In genomic region chr13:100382787-100383186, GRCh38 we compare ENCODE assay signal across 20 cellular contexts.
DNase-seq lines count a peak whose midpoint lies in the region; ATAC-seq and TF ChIP-seq lines count a peak whose summit lies in the region.
"Had no signal": no experiment of that assay in that cellular context is flagged by ENCODE, and none has a peak within 500 bp of the region (broad histone marks: within the 10 kb centered on the region; RNA-seq: fewer than 3 reads in every experiment).

No MANE protein-coding gene starts in this region.

- no peak for DNase-seq in SK-N-SH
- peak; percentile 49 for DNase-seq in NOMO-1 treated with DMSO at 0.1 percent for 48 hours (lab: John Stamatoyannopoulos, UW; ENCODE audit: unreplicated experiment)
- peak; percentile 72 for DNase-seq in fibroblast of mammary gland (ENCODE audit: low read depth)
- DNase-seq in upper lobe of right lung, result no peak
- no peak for DNase-seq in NCI-H2107 (lab: John Stamatoyannopoulos, UW)
- DNase-seq in DMS114 treated with DMSO at 0.1 percent for 48 hours (lab: John Stamatoyannopoulos, UW; ENCODE audit: unreplicated experiment), result no peak
- DNase-seq in H7, result no peak
- DNase-seq: activated CD4-positive, alpha-beta T cell treated with anti-CD3 and anti-CD28 coated beads for 1 hour; activated CD8-positive, alpha-beta memory T cell treated with anti-CD3 and anti-CD28 coated beads, Interleukin-2, amount 10 ng/mL, durations not matched to agents 7 days and 5 days; activated gamma-delta T cell treated with Interleukin-2 at 50 U/mL for 16 hours; anterior cingulate cortex; effector memory CD8-positive, alpha-beta T cell; left colon; MM.1S; NCI-H2029; NCI-H510A treated with DMSO at 0.1 percent for 48 hours; SHP77 treated with DMSO at 0.1 percent for 48 hours; testis had no signal

- H3K27me3 ChIP-seq in SK-N-SH (ENCODE audit: insufficient read depth) (no peaks in the 10 kb centered on the region), upper lobe of right lung (no peaks in the 10 kb centered on the region), H7 (ENCODE audit: control insufficient read depth, insufficient read depth, low read length) (no peaks in the 10 kb centered on the region)
- H3K27me3 ChIP-seq: BLaER1, testis had no signal

- intact Hi-C loops in upper lobe of right lung (cut with DNase I), result no loop called here

- TF ChIP-seq RAD21 in SK-N-SH (IDR thresholded peaks at IDR 0.05; ENCODE audit: low read length), result no peak

- no peak for TF ChIP-seq CTCF in SK-N-SH (IDR thresholded peaks at IDR 0.05)
- no peak for TF ChIP-seq CTCF in fibroblast of mammary gland (conservative IDR thresholded peaks at IDR 0.05; ENCODE audit: control insufficient read depth, insufficient read depth, low read depth, low read length)
- no peak for TF ChIP-seq CTCF in upper lobe of right lung (IDR thresholded peaks at IDR 0.05)

- no peaks in the 10 kb centered on the region for H3K9me2 ChIP-seq in SK-N-SH

- H3K36me3 ChIP-seq in SK-N-SH (replicated peaks in 1 of 2; ENCODE audit: control insufficient read depth in 1 of 2, insufficient read depth in 2 of 2, low read length in 1 of 2) (no peaks in the 10 kb centered on the region), upper lobe of right lung (no peaks in the 10 kb centered on the region), H7 (replicated peaks; ENCODE audit: control insufficient read depth, insufficient read depth, low read length) (no peaks in the 10 kb centered on the region)
- H3K36me3 ChIP-seq: BLaER1 had no signal

- H3K79me2 ChIP-seq in SK-N-SH (ENCODE audit: insufficient read depth), result no peaks in the 10 kb centered on the region

- POLR2A ChIA-PET in SK-N-SH (lab: Yijun Ruan, JAX), result no interaction called here

- H2AFZ ChIP-seq in SK-N-SH (ENCODE audit: low read depth), result no peak overlapping the region

- no peaks in the 10 kb centered on the region for H4K20me1 ChIP-seq in SK-N-SH (ENCODE audit: insufficient read depth)
- H4K20me1 ChIP-seq: BLaER1 had no signal

- H3K4me3 ChIP-seq in SK-N-SH (ENCODE audit: low read depth in 2 of 2, low read length in 1 of 2), result no peak overlapping the region
- no peak overlapping the region for H3K4me3 ChIP-seq in fibroblast of mammary gland (ENCODE audit: control insufficient read depth, low read depth, low read length)
- H3K4me3 ChIP-seq in upper lobe of right lung, result no peak overlapping the region
- no peak overlapping the region for H3K4me3 ChIP-seq in H7 (ENCODE audit: insufficient read depth, low read depth, low read length)
- H3K4me3 ChIP-seq: BLaER1, testis had no signal

- ATAC-seq in SK-N-SH treated with all-trans-retinoic acid at 6 μM for 48 hours (no peak), upper lobe of right lung (peak; percentile 33)
- ATAC-seq: activated CD8-positive, alpha-beta memory T cell treated with anti-CD3 and anti-CD28 coated beads, Interleukin-2, amount 10 ng/mL, durations not matched to agents 7 days and 5 days; effector memory CD8-positive, alpha-beta T cell; left colon had no signal

- H3K4me1 ChIP-seq in SK-N-SH (ENCODE audit: control insufficient read depth in 1 of 2, insufficient read depth in 2 of 2, low read depth in 1 of 2, low read length in 1 of 2) (peaks cover 0 to 3% of the 10 kb centered on the region in 2 experiments; a peak in 1 of 4 replicates), upper lobe of right lung (no peaks in the 10 kb centered on the region)
- H3K4me1 ChIP-seq: BLaER1, testis had no signal

- H3K27ac ChIP-seq in SK-N-SH (ENCODE audit: low read depth in 2 of 2, low read length in 1 of 2) (no peak overlapping the region), upper lobe of right lung (no peak overlapping the region)
- H3K27ac ChIP-seq: BLaER1, testis had no signal

- no peak for TF ChIP-seq EP300 in SK-N-SH (IDR thresholded peaks at IDR 0.05; ENCODE audit: borderline replicate concordance in 1 of 2, low read depth in 1 of 2, low read length in 1 of 2)

- no peaks in the 10 kb centered on the region for H3F3A ChIP-seq in SK-N-SH (replicated peaks; ENCODE audit: insufficient read depth)

- CTCF ChIA-PET in SK-N-SH (lab: Yijun Ruan, JAX), result no interaction called here

- no peak overlapping the region for H3K4me2 ChIP-seq in SK-N-SH
- H3K4me2 ChIP-seq: BLaER1 had no signal

- H3K9me3 ChIP-seq in SK-N-SH (peaks cover 8% of the 10 kb centered on the region; the same call in 1 of the 2 replicates), upper lobe of right lung (no peaks in the 10 kb centered on the region)
- H3K9me3 ChIP-seq: testis had no signal

- no peak overlapping the region for H3K9ac ChIP-seq in SK-N-SH
- H3K9ac ChIP-seq: BLaER1 had no signal

TF ChIP-seq in SK-N-SH, 30 proteins besides CTCF, POLR2A, EP300 and RAD21 (continues in another document):
- TF ChIP-seq TCF12 (IDR thresholded peaks at IDR 0.05) (no peak), POLR2AphosphoS5 (IDR thresholded peaks at IDR 0.05; ENCODE audit: low read depth, low read length) (no peak), JUND (IDR thresholded peaks at IDR 0.05) (peak; percentile 15; the same call in 1 of the 2 replicates), FOSL2 (IDR thresholded peaks at IDR 0.05; ENCODE audit: borderline replicate concordance, low read depth) (peak; percentile 47; the same call in 1 of the 2 replicates)
- TF ChIP-seq, protein P1, sequence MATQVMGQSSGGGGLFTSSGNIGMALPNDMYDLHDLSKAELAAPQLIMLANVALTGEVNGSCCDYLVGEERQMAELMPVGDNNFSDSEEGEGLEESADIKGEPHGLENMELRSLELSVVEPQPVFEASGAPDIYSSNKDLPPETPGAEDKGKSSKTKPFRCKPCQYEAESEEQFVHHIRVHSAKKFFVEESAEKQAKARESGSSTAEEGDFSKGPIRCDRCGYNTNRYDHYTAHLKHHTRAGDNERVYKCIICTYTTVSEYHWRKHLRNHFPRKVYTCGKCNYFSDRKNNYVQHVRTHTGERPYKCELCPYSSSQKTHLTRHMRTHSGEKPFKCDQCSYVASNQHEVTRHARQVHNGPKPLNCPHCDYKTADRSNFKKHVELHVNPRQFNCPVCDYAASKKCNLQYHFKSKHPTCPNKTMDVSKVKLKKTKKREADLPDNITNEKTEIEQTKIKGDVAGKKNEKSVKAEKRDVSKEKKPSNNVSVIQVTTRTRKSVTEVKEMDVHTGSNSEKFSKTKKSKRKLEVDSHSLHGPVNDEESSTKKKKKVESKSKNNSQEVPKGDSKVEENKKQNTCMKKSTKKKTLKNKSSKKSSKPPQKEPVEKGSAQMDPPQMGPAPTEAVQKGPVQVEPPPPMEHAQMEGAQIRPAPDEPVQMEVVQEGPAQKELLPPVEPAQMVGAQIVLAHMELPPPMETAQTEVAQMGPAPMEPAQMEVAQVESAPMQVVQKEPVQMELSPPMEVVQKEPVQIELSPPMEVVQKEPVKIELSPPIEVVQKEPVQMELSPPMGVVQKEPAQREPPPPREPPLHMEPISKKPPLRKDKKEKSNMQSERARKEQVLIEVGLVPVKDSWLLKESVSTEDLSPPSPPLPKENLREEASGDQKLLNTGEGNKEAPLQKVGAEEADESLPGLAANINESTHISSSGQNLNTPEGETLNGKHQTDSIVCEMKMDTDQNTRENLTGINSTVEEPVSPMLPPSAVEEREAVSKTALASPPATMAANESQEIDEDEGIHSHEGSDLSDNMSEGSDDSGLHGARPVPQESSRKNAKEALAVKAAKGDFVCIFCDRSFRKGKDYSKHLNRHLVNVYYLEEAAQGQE (IDR thresholded peaks at IDR 0.05; ENCODE audit: low read depth, low read length), result no peak

TF ChIP-seq in SK-N-SH treated with all-trans-retinoic acid at 6 μM for 48 hours, 23 proteins besides CTCF, POLR2A, EP300 and RAD21:
- TF ChIP-seq BACH2 (CRISPR knock-in tag; IDR thresholded peaks at IDR 0.05; ENCODE audit: borderline replicate concordance) (no peak), ZFP30 (CRISPR knock-in tag; IDR thresholded peaks at IDR 0.05) (no peak), ZC3H10 (CRISPR knock-in tag; IDR thresholded peaks at IDR 0.05) (no peak), ZNF8 (CRISPR knock-in tag; IDR thresholded peaks at IDR 0.05) (no peak), SNAI2 (CRISPR knock-in tag; IDR thresholded peaks at IDR 0.05) (no peak), ARNTL (CRISPR knock-in tag; IDR thresholded peaks at IDR 0.05; ENCODE audit: borderline replicate concordance, low read depth) (no peak), ZFP3 (CRISPR knock-in tag; IDR thresholded peaks at IDR 0.05) (no peak), RARB (CRISPR knock-in tag; IDR thresholded peaks at IDR 0.05) (no peak), TCF4 (CRISPR knock-in tag; IDR thresholded peaks at IDR 0.05; ENCODE audit: borderline replicate concordance) (no peak), OSR1 (CRISPR knock-in tag; IDR thresholded peaks at IDR 0.05) (no peak), PATZ1 (CRISPR knock-in tag; IDR thresholded peaks at IDR 0.05; ENCODE audit: borderline replicate concordance) (no peak), ESRRG (CRISPR knock-in tag; IDR thresholded peaks at IDR 0.05) (no peak), CREB5 (CRISPR knock-in tag; IDR thresholded peaks at IDR 0.05; ENCODE audit: low read depth) (no peak)

Comparison
In these comparisons a context has a peak if more than half of its experiments do, and no peak if none do; other contexts are left out.
1. DNase-seq: peak in NOMO-1 treated with DMSO at 0.1 percent for 48 hours (single experiment) and fibroblast of mammary gland (single experiment); none in SK-N-SH (single experiment), upper lobe of right lung (single experiment), NCI-H2107 (single experiment), DMS114 treated with DMSO at 0.1 percent for 48 hours (single experiment) and H7 (single experiment).